2 cellular contexts compared by ENCODE assay signal in genomic region chr16:31501966-31502348, GRCh38.
TF ChIP-seq lines count a peak whose summit lies in the region.

No MANE protein-coding gene starts in this region.

TF ChIP-seq in H1, 55 proteins besides CTCF, POLR2A, EP300 and RAD21:
- no peak for TF ChIP-seq GABPA (IDR thresholded peaks at IDR 0.05; ENCODE audit: borderline replicate concordance, insufficient read depth, low read length)
- TF ChIP-seq RFX5 (IDR thresholded peaks at IDR 0.05; ENCODE audit: borderline replicate concordance, low read depth, low read length), result no peak
- TF ChIP-seq CBX5 (IDR thresholded peaks at IDR 0.05; ENCODE audit: low read depth, low read length), result no peak
- TF ChIP-seq SIRT6 (IDR thresholded peaks at IDR 0.05; ENCODE audit: low read length), result no peak
- no peak for TF ChIP-seq POLR2AphosphoS5 (IDR thresholded peaks at IDR 0.05; ENCODE audit: low read depth, low read length)
- TF ChIP-seq SP4 (IDR thresholded peaks at IDR 0.05; ENCODE audit: low read length), result no peak
- no peak for TF ChIP-seq YY1 (IDR thresholded peaks at IDR 0.05; ENCODE audit: low read depth, low read length)
- no peak for TF ChIP-seq MAFK (IDR thresholded peaks at IDR 0.05; ENCODE audit: low read depth, low read length)
- TF ChIP-seq CBX8 (IDR thresholded peaks at IDR 0.05; ENCODE audit: borderline replicate concordance, low read depth, low read length), result no peak
- no peak for TF ChIP-seq CEBPB (IDR thresholded peaks at IDR 0.05; ENCODE audit: low read depth, low read length)
- no peak for TF ChIP-seq BACH1 (IDR thresholded peaks at IDR 0.05; ENCODE audit: low read length)

TF ChIP-seq in liver, 16 proteins besides CTCF, POLR2A, EP300 and RAD21:
- TF ChIP-seq SP1 (IDR thresholded peaks at IDR 0.05) (peak; percentile 28), RXRA (IDR thresholded peaks at IDR 0.05) (peak; percentile 2 to 73), HNF4A (conservative IDR thresholded peaks at IDR 0.05) (peak; percentile 7 to 13), ATF3 (IDR thresholded peaks at IDR 0.05) (no peak), JUND (IDR thresholded peaks at IDR 0.05) (peak in 1 of 2 donors; percentile 4)
